In the genomic region with DNA sequence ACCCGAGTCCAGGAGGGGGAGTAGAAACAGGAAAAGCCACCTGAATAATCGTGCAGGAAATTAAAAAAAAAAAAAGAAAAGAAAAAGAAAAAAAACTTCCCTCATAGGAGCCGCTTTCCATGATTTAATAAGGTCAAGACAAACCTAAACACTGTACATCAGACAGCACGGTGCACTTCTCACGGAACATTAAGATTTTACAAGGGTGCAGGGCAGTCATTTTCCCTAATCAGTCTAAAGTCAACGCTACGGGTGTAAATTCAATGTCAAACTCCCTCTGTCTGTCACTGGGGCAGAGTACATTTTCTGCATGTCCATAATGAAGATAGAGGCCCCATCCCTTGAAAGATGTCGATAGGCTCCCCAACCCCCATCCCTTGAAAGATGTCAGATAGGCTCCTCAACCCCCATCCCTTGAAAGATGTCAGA, we compare ENCODE assay signal across 8 cellular contexts.
DNase-seq lines count a peak whose midpoint lies in the region; ATAC-seq, FAIRE-seq and TF ChIP-seq lines count a peak whose summit lies in the region.

No MANE protein-coding gene starts in this region.

- TF ChIP-seq CTCF in brain microvascular endothelial cell (IDR thresholded peaks at IDR 0.05; ENCODE audit: low read depth, low read length, missing control alignments): no peak
- no peak for TF ChIP-seq CTCF in HepG2 (CRISPR knock-in tag; IDR thresholded peaks at IDR 0.05)
- no peak for TF ChIP-seq CTCF in type B pancreatic cell (conservative IDR thresholded peaks at IDR 0.05)

- H3K4me1 Mint-ChIP-seq in activated CD8-positive, alpha-beta memory T cell treated with anti-CD3 and anti-CD28 coated beads, Interleukin-2, amount 10 ng/mL, durations not matched to agents 7 days and 5 days: peaks cover 19% of the 10 kb centered on the region
- H3K4me1 Mint-ChIP-seq in type B pancreatic cell (ENCODE audit: unreplicated experiment): peaks cover 29% of the 10 kb centered on the region

- no peak overlapping the region for H3K27ac Mint-ChIP-seq in activated CD8-positive, alpha-beta memory T cell treated with anti-CD3 and anti-CD28 coated beads, Interleukin-2, amount 10 ng/mL, durations not matched to agents 7 days and 5 days
- H3K27ac Mint-ChIP-seq in type B pancreatic cell: peak overlapping the region; percentile 80

- FAIRE-seq in HepG2 (lab: Jason Lieb, UNC): no peak

- H3K27me3 Mint-ChIP-seq in activated CD8-positive, alpha-beta memory T cell treated with anti-CD3 and anti-CD28 coated beads, Interleukin-2, amount 10 ng/mL, durations not matched to agents 7 days and 5 days: peaks cover 42% of the 10 kb centered on the region
- H3K27me3 Mint-ChIP-seq in type B pancreatic cell: peaks cover 40% of the 10 kb centered on the region

- no peak overlapping the region for H3K9ac ChIP-seq in HepG2 (ENCODE audit: insufficient read depth, low read depth, low read length)

- H3K27ac ChIP-seq in brain microvascular endothelial cell (no peak overlapping the region), HepG2 (ENCODE audit: extremely low read length, insufficient read depth, low read length) (no peak overlapping the region)

- H3K4me3 Mint-ChIP-seq in activated CD8-positive, alpha-beta memory T cell treated with anti-CD3 and anti-CD28 coated beads, Interleukin-2, amount 10 ng/mL, durations not matched to agents 7 days and 5 days: peak overlapping the region; percentile 93
- peak overlapping the region; percentile 93 for H3K4me3 Mint-ChIP-seq in type B pancreatic cell

- in situ Hi-C loops in brain microvascular endothelial cell (cut with HindIII; ENCODE audit: low pct_ligation_motif_present, low sequenced_read_pairs) (no loop called here), HepG2 (cut with HindIII; ENCODE audit: extremely low pct_ligation_motif_present, low pct_unique_long_range_greater_than_20kb) (no loop called here)

- peaks cover 21% of the 10 kb centered on the region for H3K4me1 ChIP-seq in HepG2 (ENCODE audit: insufficient read depth, low read length)

- H3K36me3 Mint-ChIP-seq in activated CD8-positive, alpha-beta memory T cell treated with anti-CD3 and anti-CD28 coated beads, Interleukin-2, amount 10 ng/mL, durations not matched to agents 7 days and 5 days: no peaks in the 10 kb centered on the region
- no peaks in the 10 kb centered on the region for H3K36me3 Mint-ChIP-seq in type B pancreatic cell

- no peak for TF ChIP-seq RAD21 in HepG2 (CRISPR knock-in tag; IDR thresholded peaks at IDR 0.05)

- TF ChIP-seq POLR2A in HepG2 (IDR thresholded peaks at IDR 0.05; ENCODE audit: insufficient read depth in 1 of 2, low read depth in 2 of 2, low read length in 2 of 2): no peak

- no peaks in the 10 kb centered on the region for H4K20me1 ChIP-seq in HepG2 (ENCODE audit: insufficient read depth, low read length)

- no TSS peak for BruUV-seq in HepG2 (replicated peaks; lab: Mats Ljungman, UMichigan)

- H3K4me3 ChIP-seq in brain microvascular endothelial cell (ENCODE audit: low read depth, low read length) (peak overlapping the region; percentile 81), HepG2 (replicated peaks in 1 of 3; ENCODE audit: insufficient read depth in 1 of 3, low read depth in 2 of 3, low read length in 3 of 3) (peak overlapping the region; percentile 51 to 66 (median 53); a peak in 5 of 6 replicates)

- POLR2A ChIA-PET in HepG2 (lab: Yijun Ruan, JAX): no interaction called here

- H2AFZ ChIP-seq in HepG2 (ENCODE audit: low read length): no peak overlapping the region

- TF ChIP-seq EP300 in HepG2 (IDR thresholded peaks at IDR 0.05; ENCODE audit: low read depth in 2 of 2, low read length in 2 of 2) (no peak), HepG2 (CRISPR knock-in tag; IDR thresholded peaks at IDR 0.05; ENCODE audit: borderline replicate concordance) (no peak)

- DNase-seq in activated CD8-positive, alpha-beta memory T cell treated with anti-CD3 and anti-CD28 coated beads, Interleukin-2, amount 10 ng/mL, durations not matched to agents 7 days and 5 days: no peak
- DNase-seq in activated CD8-positive, alpha-beta memory T cell treated with anti-CD3 and anti-CD28 coated beads for 24 hours: no peak
- DNase-seq in brain microvascular endothelial cell: no peak
- DNase-seq in HepG2 (ENCODE audit: low spot score): no peak
- DNase-seq in type B pancreatic cell (ENCODE audit: extremely low spot score, unreplicated experiment): no peak
- no peak for DNase-seq in AG08395 (ENCODE audit: low spot score)
- DNase-seq in nucleus accumbens (lab: John Stamatoyannopoulos, UW): no peak

- 18% methylated on average over 8 of the region's 8 CpGs for whole genome bisulfite sequencing in HepG2 (ENCODE audit: low lambda C conversion rate)

- no peaks in the 10 kb centered on the region for H3K9me3 Mint-ChIP-seq in activated CD8-positive, alpha-beta memory T cell treated with anti-CD3 and anti-CD28 coated beads, Interleukin-2, amount 10 ng/mL, durations not matched to agents 7 days and 5 days (ENCODE audit: low read depth)
- H3K9me3 Mint-ChIP-seq in type B pancreatic cell: no peaks in the 10 kb centered on the region

- CTCF ChIA-PET in activated CD8-positive, alpha-beta memory T cell treated with anti-CD3 and anti-CD28 coated beads, Interleukin-2, amount 10 ng/mL, durations not matched to agents 7 days and 5 days (lab: Charles Lee): interaction anchor here (0.9 to 2.2 kb wide), 5 partner anchors 10 to 299 kb away, joined by 3 to 8 read pairs (median 3); no protein-coding TSS in a partner anchor
- CTCF ChIA-PET in HepG2 (lab: Yijun Ruan, JAX; ENCODE audit: low intra/inter-chr PET ratio, low total read pairs): interaction anchor here (0.8 kb wide), 1 partner anchor 299 kb away, joined by 3 read pairs; no protein-coding TSS in a partner anchor

- H3K4me2 ChIP-seq in HepG2 (ENCODE audit: low read depth, low read length): peak overlapping the region; percentile 84

- no peaks in the 10 kb centered on the region for H3K79me2 ChIP-seq in HepG2 (ENCODE audit: insufficient read depth, low read length)

- H3K27me3 ChIP-seq in brain microvascular endothelial cell (replicated peaks): no peaks in the 10 kb centered on the region
- peaks cover 8 to 58% of the 10 kb centered on the region in 2 experiments; a peak in 4 of 5 replicates for H3K27me3 ChIP-seq in HepG2 (ENCODE audit: control insufficient read depth in 1 of 2, insufficient read depth in 2 of 2, low read length in 2 of 2)

- intact Hi-C loops in HepG2 (cut with micrococcal nuclease; ENCODE audit: unreplicated experiment): no loop called here

- H3K36me3 ChIP-seq in brain microvascular endothelial cell (replicated peaks) (no peaks in the 10 kb centered on the region), HepG2 (replicated peaks in 1 of 2; ENCODE audit: control insufficient read depth in 1 of 2, insufficient read depth in 2 of 2, low read length in 2 of 2) (no peaks in the 10 kb centered on the region)

- ATAC-seq in activated CD8-positive, alpha-beta memory T cell treated with anti-CD3 and anti-CD28 coated beads, Interleukin-2, amount 10 ng/mL, durations not matched to agents 7 days and 5 days: no peak
- no peak for ATAC-seq in HepG2
- ATAC-seq in HG03565 (IDR thresholded peaks at IDR 0.05; ENCODE audit: unreplicated experiment): no peak

- no peaks in the 10 kb centered on the region for H3K9me3 ChIP-seq in HepG2 (ENCODE audit: low read length)

TF ChIP-seq in HepG2, 621 proteins besides CTCF, POLR2A, EP300 and RAD21 (continues in another document):
- TF ChIP-seq MTF2 (CRISPR knock-in tag; IDR thresholded peaks at IDR 0.05; ENCODE audit: borderline replicate concordance) (no peak), ZNF3 (CRISPR knock-in tag; IDR thresholded peaks at IDR 0.05) (no peak), HOXA9 (CRISPR knock-in tag; IDR thresholded peaks at IDR 0.05; ENCODE audit: borderline replicate concordance) (no peak), ZNF652 (CRISPR knock-in tag; IDR thresholded peaks at IDR 0.05; ENCODE audit: borderline replicate concordance, low read depth) (no peak), CBX2 (IDR thresholded peaks at IDR 0.05; ENCODE audit: low read depth, low read length) (no peak), CBX2 (CRISPR knock-in tag; IDR thresholded peaks at IDR 0.05; ENCODE audit: low read depth) (no peak), ARNTL (CRISPR knock-in tag; IDR thresholded peaks at IDR 0.05) (no peak), KDM4B (CRISPR knock-in tag; IDR thresholded peaks at IDR 0.05) (no peak), ZFX (CRISPR knock-in tag; IDR thresholded peaks at IDR 0.05; ENCODE audit: low read depth) (no peak), GLI4 (CRISPR knock-in tag; IDR thresholded peaks at IDR 0.05; ENCODE audit: borderline replicate concordance) (no peak), YEATS4 (CRISPR knock-in tag; IDR thresholded peaks at IDR 0.05; ENCODE audit: borderline replicate concordance) (no peak), ZBTB7B (CRISPR knock-in tag; IDR thresholded peaks at IDR 0.05) (no peak), ZNF34 (CRISPR knock-in tag; IDR thresholded peaks at IDR 0.05; ENCODE audit: borderline replicate concordance) (no peak), TRIM24 (CRISPR knock-in tag; IDR thresholded peaks at IDR 0.05) (no peak)
- TF ChIP-seq, protein P1, sequence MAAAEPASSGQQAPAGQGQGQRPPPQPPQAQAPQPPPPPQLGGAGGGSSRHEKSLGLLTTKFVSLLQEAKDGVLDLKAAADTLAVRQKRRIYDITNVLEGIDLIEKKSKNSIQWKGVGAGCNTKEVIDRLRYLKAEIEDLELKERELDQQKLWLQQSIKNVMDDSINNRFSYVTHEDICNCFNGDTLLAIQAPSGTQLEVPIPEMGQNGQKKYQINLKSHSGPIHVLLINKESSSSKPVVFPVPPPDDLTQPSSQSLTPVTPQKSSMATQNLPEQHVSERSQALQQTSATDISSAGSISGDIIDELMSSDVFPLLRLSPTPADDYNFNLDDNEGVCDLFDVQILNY (CRISPR knock-in tag; conservative IDR thresholded peaks at IDR 0.05): no peak
- TF ChIP-seq, protein P2, sequence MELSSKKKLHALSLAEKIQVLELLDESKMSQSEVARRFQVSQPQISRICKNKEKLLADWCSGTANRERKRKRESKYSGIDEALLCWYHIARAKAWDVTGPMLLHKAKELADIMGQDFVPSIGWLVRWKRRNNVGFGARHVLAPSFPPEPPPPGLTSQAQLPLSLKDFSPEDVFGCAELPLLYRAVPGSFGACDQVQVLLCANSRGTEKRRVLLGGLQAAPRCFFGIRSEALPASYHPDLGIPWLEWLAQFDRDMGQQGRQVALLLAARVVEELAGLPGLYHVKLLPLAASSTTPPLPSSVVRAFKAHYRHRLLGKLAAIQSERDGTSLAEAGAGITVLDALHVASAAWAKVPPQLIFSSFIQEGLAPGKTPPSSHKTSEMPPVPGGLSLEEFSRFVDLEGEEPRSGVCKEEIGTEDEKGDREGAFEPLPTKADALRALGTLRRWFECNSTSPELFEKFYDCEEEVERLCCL (CRISPR knock-in tag; IDR thresholded peaks at IDR 0.05; ENCODE audit: borderline replicate concordance): no peak
- TF ChIP-seq, protein P3, sequence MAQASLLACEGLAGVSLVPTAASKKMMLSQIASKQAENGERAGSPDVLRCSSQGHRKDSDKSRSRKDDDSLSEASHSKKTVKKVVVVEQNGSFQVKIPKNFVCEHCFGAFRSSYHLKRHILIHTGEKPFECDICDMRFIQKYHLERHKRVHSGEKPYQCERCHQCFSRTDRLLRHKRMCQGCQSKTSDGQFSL (CRISPR knock-in tag; IDR thresholded peaks at IDR 0.05): no peak
